ENCODE assay signal across 10 cellular contexts in the genomic region with DNA sequence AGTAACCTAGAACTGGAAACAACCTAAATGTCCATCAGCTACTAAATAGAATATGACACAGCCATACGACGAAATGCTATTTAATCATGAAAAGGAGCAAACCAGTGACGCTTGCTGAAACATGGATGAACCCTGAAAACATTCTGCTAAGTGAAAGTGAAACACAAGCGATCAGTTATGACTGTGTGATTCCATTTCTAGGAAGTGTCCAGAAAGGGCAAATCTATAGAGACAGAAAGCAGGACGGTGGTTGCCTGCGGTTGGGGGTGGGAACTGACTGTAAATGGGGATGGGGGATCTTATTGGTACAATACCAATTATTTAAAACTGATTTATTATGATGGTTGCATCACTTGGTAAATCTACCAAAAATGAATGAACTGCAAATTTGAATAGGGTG.
DNase-seq lines count a peak whose midpoint lies in the region; ATAC-seq and TF ChIP-seq lines count a peak whose summit lies in the region.
"Had no signal": no experiment of that assay in that cellular context is flagged by ENCODE, and none has a peak within 500 bp of the region (broad histone marks: within the 10 kb centered on the region; RNA-seq: fewer than 3 reads in every experiment).

No MANE protein-coding gene starts in this region.

- peaks cover 6% of the 10 kb centered on the region; the same call in 1 of the 2 replicates for H3K4me1 ChIP-seq in Panc1 (ENCODE audit: control insufficient read depth, insufficient read depth, low read length)
- no peaks in the 10 kb centered on the region for H3K4me1 ChIP-seq in lower lobe of right lung
- H3K4me1 ChIP-seq: vagina had no signal

- H3K9me3 ChIP-seq in Panc1 (ENCODE audit: control insufficient read depth, insufficient read depth, low read depth, low read length) (no peaks in the 10 kb centered on the region), lower lobe of right lung (no peaks in the 10 kb centered on the region)
- H3K9me3 ChIP-seq: vagina had no signal

- H3K27ac ChIP-seq in Panc1 (ENCODE audit: low read length) (no peak overlapping the region), lower lobe of right lung (no peak overlapping the region)
- H3K27ac ChIP-seq: vagina, VCaP had no signal

- no peak for TF ChIP-seq CTCF in GM13976 (IDR thresholded peaks at IDR 0.05; ENCODE audit: borderline replicate concordance, control extremely low read depth, extremely low read depth, insufficient read depth, missing control alignments)
- TF ChIP-seq CTCF in Panc1 (IDR thresholded peaks at IDR 0.05) = no peak
- TF ChIP-seq CTCF in lower lobe of right lung (IDR thresholded peaks at IDR 0.05) = no peak

- DNase-seq in GM13976 (ENCODE audit: low spot score) = peak; percentile 23
- no peak for DNase-seq in Panc1 (ENCODE audit: low read depth, low spot score)
- DNase-seq in lower lobe of right lung = no peak
- DNase-seq in SIG-M5 treated with dmso at 0.1 percent for 504 hours (lab: John Stamatoyannopoulos, UW; ENCODE audit: unreplicated experiment) = no peak
- no peak for DNase-seq in cortex of kidney (lab: John Stamatoyannopoulos, UW)
- no peak for DNase-seq in NK-92 (lab: John Stamatoyannopoulos, UW; ENCODE audit: unreplicated experiment)
- no peak for DNase-seq in medulla oblongata (ENCODE audit: extremely low spot score)

- H3K4me3 ChIP-seq in Panc1 (ENCODE audit: low read depth in 2 of 2, low read length in 2 of 2) = peak overlapping the region in 1 of 2 experiments; percentile 23; a peak in 2 of 4 replicates
- no peak overlapping the region for H3K4me3 ChIP-seq in lower lobe of right lung
- H3K4me3 ChIP-seq: vagina had no signal

- ATAC-seq in HG02571 (IDR thresholded peaks at IDR 0.05; ENCODE audit: unreplicated experiment) (peak; percentile 60), Panc1 (peak; percentile 55; the same call in 1 of the 2 replicates), lower lobe of right lung (peak; percentile 58 to 72)

- BruUV-seq in Panc1 (replicated peaks; lab: Mats Ljungman, UMichigan) = no TSS peak

- intact Hi-C loops in Panc1 (cut with micrococcal nuclease; ENCODE audit: unreplicated experiment) = no loop called here
- intact Hi-C loops in lower lobe of right lung (cut with DNase I) = no loop called here

- in situ Hi-C loops in GM13976 (cut with MboI; ENCODE audit: low sequenced_read_pairs, unreplicated experiment) = no loop called here
- in situ Hi-C loops in Panc1 (cut with HindIII; ENCODE audit: low pct_unique_long_range_greater_than_20kb, low sequenced_read_pairs) = no loop called here

- CTCF ChIA-PET in Panc1 (lab: Charles Lee) = no interaction called here

- H3K27me3 ChIP-seq in Panc1 (ENCODE audit: control insufficient read depth, insufficient read depth, low read length) (no peaks in the 10 kb centered on the region), lower lobe of right lung (ENCODE audit: low read depth) (no peaks in the 10 kb centered on the region)
- H3K27me3 ChIP-seq: vagina had no signal

- H3K36me3 ChIP-seq in Panc1 (ENCODE audit: control insufficient read depth, insufficient read depth, low read length) (no peaks in the 10 kb centered on the region), lower lobe of right lung (no peaks in the 10 kb centered on the region)
- H3K36me3 ChIP-seq: vagina had no signal

- POLR2A ChIA-PET in Panc1 (lab: Charles Lee) = no interaction called here
